ENCODE assay signal across 12 cellular contexts in the genomic region with DNA sequence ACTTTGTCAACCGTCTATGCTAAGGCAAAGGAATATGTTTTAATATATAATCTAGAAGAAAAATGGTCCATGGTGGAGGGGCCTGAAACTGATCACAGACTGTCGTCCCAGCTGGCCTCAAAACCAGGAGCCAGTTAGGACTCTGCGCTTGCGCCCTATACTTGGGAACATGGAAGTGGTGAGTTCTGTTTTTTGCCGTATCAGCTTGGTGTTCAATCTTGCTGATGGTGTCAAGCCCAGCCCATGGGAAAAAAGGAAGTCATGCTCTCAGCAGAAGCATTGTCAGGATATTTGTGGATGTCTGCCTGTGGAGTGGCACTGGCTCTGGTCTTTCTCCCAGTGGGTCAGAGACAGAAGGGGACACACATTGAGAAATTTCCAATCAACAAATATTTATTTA.
"Had no signal": no experiment of that assay in that cellular context is flagged by ENCODE, and none has a peak within 500 bp of the region (broad histone marks: within the 10 kb centered on the region; RNA-seq: fewer than 3 reads in every experiment).

No MANE protein-coding gene starts in this region.

- H3K4me3 ChIP-seq: upper lobe of left lung had no signal

- DNase-seq: activated CD4-positive, alpha-beta T cell treated with anti-CD3 and anti-CD28 coated beads for 4 hours; activated CD8-positive, alpha-beta memory T cell treated with anti-CD3 and anti-CD28 coated beads, Interleukin-2, amount 50 U/mL, for 48 hours; activated CD8-positive, alpha-beta T cell treated with anti-CD3 and anti-CD28 coated beads, Interleukin-2, amount 10 ng/mL, durations not matched to agents 7 days and 5 days; activated naive CD8-positive, alpha-beta T cell treated with anti-CD3 and anti-CD28 coated beads, Interleukin-2, amount 50 U/mL, for 24 hours; effector CD4-positive, alpha-beta T cell; kidney glomerular epithelial cell; mammary epithelial cell; nephron progenitor cell; stimulated activated CD4-positive, alpha-beta T cell treated with anti-CD3 and anti-CD28 coated beads, Interleukin-15, amount 100 ng/mL, for 24 hours; stimulated activated CD4-positive, alpha-beta T cell treated with anti-CD3 and anti-CD28 coated beads, Interleukin-4, amount 100 ng/mL, for 24 hours; upper lobe of left lung; WERI-Rb-1 had no signal

- ATAC-seq: activated CD8-positive, alpha-beta T cell treated with anti-CD3 and anti-CD28 coated beads, Interleukin-2, amount 10 ng/mL, durations not matched to agents 7 days and 5 days; activated naive CD8-positive, alpha-beta T cell treated with anti-CD3 and anti-CD28 coated beads, Interleukin-2, amount 50 U/mL, for 24 hours had no signal
